19 cellular contexts compared by ENCODE assay signal in genomic region chr12:4152145-4152795, GRCh38.
A peak's percentile ranks its signal among the peaks of the same experiment; 100 is the strongest.
DNase-seq lines count a peak whose midpoint lies in the region; ATAC-seq, FAIRE-seq and TF ChIP-seq lines count a peak whose summit lies in the region.
"Had no signal": no experiment of that assay in that cellular context is flagged by ENCODE, and none has a peak within 500 bp of the region (broad histone marks: within the 10 kb centered on the region; RNA-seq: fewer than 3 reads in every experiment).

No MANE protein-coding gene starts in this region.

- H3K9me3 Mint-ChIP-seq in CD4-positive, alpha-beta memory T cell = peaks cover 0 to 2% (median 0%) of the 10 kb centered on the region in 8 donors
- H3K9me3 Mint-ChIP-seq in activated CD8-positive, alpha-beta T cell treated with anti-CD3 and anti-CD28 coated beads for 36 hours = peaks cover 13% of the 10 kb centered on the region

- peaks cover 42 to 81% (median 57%) of the 10 kb centered on the region in 4 donors for H3K4me1 Mint-ChIP-seq in CD4-positive, alpha-beta memory T cell
- peaks cover 83% of the 10 kb centered on the region for H3K4me1 Mint-ChIP-seq in activated CD8-positive, alpha-beta T cell treated with anti-CD3 and anti-CD28 coated beads for 36 hours (ENCODE audit: low read depth)

- H3K4me1 ChIP-seq in CD4-positive, alpha-beta memory T cell (ENCODE audit: insufficient read depth, low read length) = peaks cover 54% of the 10 kb centered on the region
- H3K4me1 ChIP-seq: right atrium auricular region had no signal

- H3K27ac ChIP-seq in CD4-positive, alpha-beta memory T cell (ENCODE audit: low read depth, low read length) = peak overlapping the region; percentile 63
- H3K27ac ChIP-seq: right atrium auricular region had no signal

- H3K36me3 ChIP-seq in CD4-positive, alpha-beta memory T cell (ENCODE audit: insufficient read depth, low read length) = no peaks in the 10 kb centered on the region
- H3K36me3 ChIP-seq: Peyer's patch, right atrium auricular region had no signal

- CTCF ChIA-PET in CD4-positive, alpha-beta memory T cell (lab: Charles Lee; ENCODE audit: partially characterized antibody) = interaction anchor here (0.6 to 6.1 kb wide), 4 partner anchors 8 to 125 kb away, joined by 3 to 44 read pairs (median 6); no protein-coding TSS in a partner anchor
- CTCF ChIA-PET in activated CD8-positive, alpha-beta T cell treated with anti-CD3 and anti-CD28 coated beads for 36 hours (lab: Charles Lee) = interaction anchor here (0.6 to 4.9 kb wide), 4 partner anchors 9 to 125 kb away, joined by 3 to 37 read pairs (median 5); no protein-coding TSS in a partner anchor

- peak overlapping the region in 4 of 8 donors; percentile 4 to 75 (median 28) for H3K4me3 Mint-ChIP-seq in CD4-positive, alpha-beta memory T cell
- H3K4me3 Mint-ChIP-seq in activated CD8-positive, alpha-beta T cell treated with anti-CD3 and anti-CD28 coated beads for 36 hours = no peak overlapping the region

- H3K27ac Mint-ChIP-seq in CD4-positive, alpha-beta memory T cell = peak overlapping the region; percentile 77 to 95 (median 89)
- H3K27ac Mint-ChIP-seq in activated CD8-positive, alpha-beta T cell treated with anti-CD3 and anti-CD28 coated beads for 36 hours = peak overlapping the region; percentile 92

- TF ChIP-seq CTCF in activated CD8-positive, alpha-beta T cell treated with anti-CD3 and anti-CD28 coated beads for 36 hours (IDR thresholded peaks at IDR 0.05) = no peak

- H3K36me3 Mint-ChIP-seq in CD4-positive, alpha-beta memory T cell = no peaks in the 10 kb centered on the region
- H3K36me3 Mint-ChIP-seq in activated CD8-positive, alpha-beta T cell treated with anti-CD3 and anti-CD28 coated beads for 36 hours (ENCODE audit: low read depth) = peaks cover 8% of the 10 kb centered on the region

- no peak overlapping the region for H3K4me3 ChIP-seq in CD4-positive, alpha-beta memory T cell (ENCODE audit: low read length in 2 of 2)
- H3K4me3 ChIP-seq: Peyer's patch, right atrium auricular region had no signal

- no peak for ATAC-seq in activated CD8-positive, alpha-beta T cell treated with anti-CD3 and anti-CD28 coated beads for 36 hours
- ATAC-seq in left colon (peak; percentile 8), GM18519 (IDR thresholded peaks at IDR 0.05; ENCODE audit: low FRiP score, unreplicated experiment) (no peak)

- intact Hi-C loops in CD4-positive, alpha-beta memory T cell (cut with micrococcal nuclease) = no loop called here
- intact Hi-C loops in activated CD8-positive, alpha-beta T cell treated with anti-CD3 and anti-CD28 coated beads for 36 hours (cut with micrococcal nuclease) = loop anchor here (2.0 kb wide), 1 partner anchor 117 kb away; no protein-coding TSS in a partner anchor
- intact Hi-C loops in left colon (cut with DNase I, micrococcal nuclease) = no loop called here

- no peaks in the 10 kb centered on the region for H3K27me3 ChIP-seq in CD4-positive, alpha-beta memory T cell (ENCODE audit: insufficient read depth, low read length)
- H3K27me3 ChIP-seq: Peyer's patch, right atrium auricular region had no signal

- FAIRE-seq in GM18507 (lab: Jason Lieb, UNC) = peak; percentile 82

- H3K9me3 ChIP-seq in CD4-positive, alpha-beta memory T cell (ENCODE audit: control insufficient read depth in 1 of 2, low read length in 2 of 2) = no peaks in the 10 kb centered on the region
- H3K9me3 ChIP-seq: Peyer's patch, right atrium auricular region, SK-N-SH had no signal

- POLR2A ChIA-PET in CD4-positive, alpha-beta memory T cell (lab: Charles Lee; ENCODE audit: partially characterized antibody) = interaction anchor here (1.4 to 4.7 kb wide), 5 partner anchors 9 to 124 kb away, joined by 3 to 28 read pairs (median 9); partner anchors contain the start of gene CCND2
- POLR2A ChIA-PET in activated CD8-positive, alpha-beta T cell treated with anti-CD3 and anti-CD28 coated beads for 36 hours (lab: Charles Lee) = interaction anchor here (0.8 to 4.8 kb wide), 6 partner anchors 13 to 120 kb away, joined by 3 to 31 read pairs (median 3); no protein-coding TSS in a partner anchor

- DNase-seq in CD4-positive, alpha-beta memory T cell = peak in 1 of 5 donors; percentile 29
- DNase-seq in GM18507 (ENCODE audit: extremely low spot score, insufficient read length, low read depth) = no peak
- DNase-seq in activated CD8-positive, alpha-beta T cell treated with anti-CD3 and anti-CD28 coated beads for 36 hours = no peak
- no peak for DNase-seq in left colon
- no peak for DNase-seq in cerebellar nuclear complex (lab: John Stamatoyannopoulos, UW)
- DNase-seq in anterior cingulate cortex (lab: John Stamatoyannopoulos, UW) = no peak
- DNase-seq: amniotic stem cell; central memory CD4-positive, alpha-beta T cell; DMS53; hippocampal formation; kidney glomerular epithelial cell; NCI-H1105; NCI-H2171; NCI-H748 treated with DMSO at 0.1 percent for 48 hours; occipital lobe; SK-N-SH had no signal

- H3K27me3 Mint-ChIP-seq in CD4-positive, alpha-beta memory T cell = no peaks in the 10 kb centered on the region
- H3K27me3 Mint-ChIP-seq in activated CD8-positive, alpha-beta T cell treated with anti-CD3 and anti-CD28 coated beads for 36 hours = no peaks in the 10 kb centered on the region
